12 cellular contexts compared by ENCODE assay signal in genomic region chr4:113893546-113893945, GRCh38.
DNase-seq lines count a peak whose midpoint lies in the region; ATAC-seq, FAIRE-seq and TF ChIP-seq lines count a peak whose summit lies in the region.
"Had no signal": no experiment of that assay in that cellular context is flagged by ENCODE, and none has a peak within 500 bp of the region (broad histone marks: within the 10 kb centered on the region; RNA-seq: fewer than 3 reads in every experiment).

No MANE protein-coding gene starts in this region.

- H3K27me3 Mint-ChIP-seq in T-helper 17 cell, result no peaks in the 10 kb centered on the region
- H3K27me3 Mint-ChIP-seq in GM23338 (ENCODE audit: insufficient read depth, low read depth, poor library complexity), result no peaks in the 10 kb centered on the region

- H3K27ac Mint-ChIP-seq in T-helper 17 cell, result no peak overlapping the region
- H3K27ac Mint-ChIP-seq in GM23338, result no peak overlapping the region

- H3K4me1 Mint-ChIP-seq in T-helper 17 cell (peaks cover 10% of the 10 kb centered on the region), GM23338 (no peaks in the 10 kb centered on the region)

- H3K9me3 ChIP-seq in T-helper 17 cell (ENCODE audit: control insufficient read depth, low read length, poor library complexity, severe bottlenecking), result no peaks in the 10 kb centered on the region
- H3K9me3 ChIP-seq: ovary had no signal

- FAIRE-seq in D721Med (lab: Jason Lieb, UNC), result no peak

- no peaks in the 10 kb centered on the region for H3K36me3 ChIP-seq in GM23338 (ENCODE audit: insufficient read depth)
- H3K36me3 ChIP-seq: ovary had no signal

- H3K9me2 ChIP-seq in GM23338 (ENCODE audit: insufficient read depth), result no peaks in the 10 kb centered on the region

- TF ChIP-seq CTCF in D721Med (IDR thresholded peaks at IDR 0.05; ENCODE audit: insufficient read depth, missing control alignments), result peak; percentile 15
- TF ChIP-seq CTCF in astrocyte of the spinal cord (IDR thresholded peaks at IDR 0.05; ENCODE audit: low read depth, low read length), result peak; percentile 20
- TF ChIP-seq CTCF in GM23338 (conservative IDR thresholded peaks at IDR 0.05; ENCODE audit: low read depth in 2 of 2), result peak in 1 of 2 experiments; percentile 34; a peak in 3 of 4 replicates

- no peaks in the 10 kb centered on the region for H3K9me3 Mint-ChIP-seq in GM23338

- H2AFZ ChIP-seq in GM23338, result no peak overlapping the region

- no peaks in the 10 kb centered on the region for H3K27me3 ChIP-seq in GM23338 (ENCODE audit: insufficient read depth)
- H3K27me3 ChIP-seq: ovary had no signal

- no peak for DNase-seq in D721Med (ENCODE audit: insufficient read length, low spot score)
- peak; percentile 12 for DNase-seq in HuH-7.5 (ENCODE audit: low spot score)
- no peak for DNase-seq in astrocyte of the spinal cord (ENCODE audit: low read depth, low spot score)
- peak; percentile 36 to 39 for DNase-seq in lung microvascular endothelial cell (ENCODE audit: low read depth in 2 of 2)
- DNase-seq in T-helper 17 cell, result no peak
- DNase-seq in GM23338 (ENCODE audit: low spot score), result no peak
- DNase-seq in stimulated activated naive CD8-positive, alpha-beta T cell treated with anti-CD3 and anti-CD28 coated beads, Interleukin-15, Interleukin-2, amounts not matched to agents 100 U/mL and 50 U/mL, for 24 hours, result no peak
- DNase-seq: activated CD4-positive, alpha-beta T cell treated with anti-CD3 and anti-CD28 coated beads, Interleukin-2, amount 50 U/mL, for 1 hour; KG1; ovary; stimulated activated CD4-positive, alpha-beta T cell treated with anti-CD3 and anti-CD28 coated beads, Interleukin-2, amount 100 ng/mL, for 24 hours; stimulated activated naive CD4-positive, alpha-beta T cell treated with Interleukin-2 at 50 U/mL for 16 hours had no signal

- no peaks in the 10 kb centered on the region for H3F3A ChIP-seq in GM23338 (replicated peaks; ENCODE audit: low read depth)

- H3K4me1 ChIP-seq in GM23338 (ENCODE audit: insufficient read depth), result no peaks in the 10 kb centered on the region

- ATAC-seq in T-helper 17 cell (no peak), GM23338 (no peak)
- no peak for ATAC-seq in stimulated activated naive CD8-positive, alpha-beta T cell treated with anti-CD3 and anti-CD28 coated beads, Interleukin-15, Interleukin-2, amounts not matched to agents 100 U/mL and 50 U/mL, for 24 hours

- in situ Hi-C loops in astrocyte of the spinal cord (cut with HindIII; ENCODE audit: low sequenced_read_pairs), result no loop called here

- H4K20me1 ChIP-seq in GM23338 (replicated peaks; ENCODE audit: insufficient read depth), result no peaks in the 10 kb centered on the region

- H3K27ac ChIP-seq in GM23338 (ENCODE audit: low read depth), result no peak overlapping the region
- H3K27ac ChIP-seq: ovary had no signal

- H3K4me2 ChIP-seq in GM23338, result no peak overlapping the region

- no peak overlapping the region for H3K4me3 ChIP-seq in astrocyte of the spinal cord (ENCODE audit: low read depth, low read length)
- H3K4me3 ChIP-seq in GM23338, result no peak overlapping the region
- H3K4me3 ChIP-seq: ovary had no signal

- no peak overlapping the region for H3K4me3 Mint-ChIP-seq in T-helper 17 cell
- H3K4me3 Mint-ChIP-seq in GM23338, result no peak overlapping the region

- H3K36me3 Mint-ChIP-seq in T-helper 17 cell (ENCODE audit: low read depth) (no peaks in the 10 kb centered on the region), GM23338 (ENCODE audit: low read depth) (no peaks in the 10 kb centered on the region)

- no peaks in the 10 kb centered on the region for H3K79me2 ChIP-seq in GM23338 (replicated peaks; ENCODE audit: insufficient read depth)

TF ChIP-seq in GM23338, 12 proteins besides CTCF, POLR2A, EP300 and RAD21:
- TF ChIP-seq JUNB (IDR thresholded peaks at IDR 0.05; ENCODE audit: unreplicated experiment) (no peak), STAT1 (IDR thresholded peaks at IDR 0.05; ENCODE audit: unreplicated experiment) (no peak), ETS1 (IDR thresholded peaks at IDR 0.05) (no peak), ZNF114 (CRISPR knock-in tag; IDR thresholded peaks at IDR 0.05) (no peak), EZH2phosphoT487 (IDR thresholded peaks at IDR 0.05; ENCODE audit: unreplicated experiment) (no peak), POLR2AphosphoS5 (IDR thresholded peaks at IDR 0.05; ENCODE audit: low read depth) (no peak)
TF ChIP-seq in GM23338: peak in this region for 0.

Comparison
In these comparisons a context has a peak if more than half of its experiments do, and no peak if none do; other contexts are left out.
1. DNase-seq: peak in HuH-7.5 (single experiment) and lung microvascular endothelial cell (2 of 2); none in D721Med (single experiment), astrocyte of the spinal cord (single experiment), T-helper 17 cell (0 of 3), GM23338 (single experiment) and stimulated activated naive CD8-positive, alpha-beta T cell treated with anti-CD3 and anti-CD28 coated beads, Interleukin-15, Interleukin-2, amounts not matched to agents 100 U/mL and 50 U/mL, for 24 hours (single experiment).